11 cellular contexts compared by ENCODE assay signal in genomic region chr3:51668756-51669155, GRCh38. TPM values are rescaled to one million over a fixed set of nuclear protein-coding genes. Genes with fewer than 3 reads are reported as not detected.
DNase-seq lines count a peak whose midpoint lies in the region; ATAC-seq and TF ChIP-seq lines count a peak whose summit lies in the region.
"Had no signal": no experiment of that assay in that cellular context is flagged by ENCODE, and none has a peak within 500 bp of the region (broad histone marks: within the 10 kb centered on the region; RNA-seq: fewer than 3 reads in every experiment).

No MANE protein-coding gene starts in this region.

- H3K4me3 ChIP-seq in NB4 (ENCODE audit: low read depth, low read length): no peak overlapping the region
- H3K4me3 ChIP-seq: suprapubic skin had no signal

- H3K27me3 Mint-ChIP-seq in T-helper 2 cell treated with Interferon-gamma antibody and Interleukin-4, amounts not matched to agents 5 μg/mL and 100 μg/mL, for 36 hours (ENCODE audit: low read depth): no peaks in the 10 kb centered on the region
- H3K27me3 Mint-ChIP-seq in endothelial cell (ENCODE audit: unreplicated experiment) (peaks cover 23% of the 10 kb centered on the region), progenitor cell of endocrine pancreas (no peaks in the 10 kb centered on the region)

- H3K4me1 Mint-ChIP-seq in T-helper 2 cell treated with Interferon-gamma antibody and Interleukin-4, amounts not matched to agents 5 μg/mL and 100 μg/mL, for 36 hours (ENCODE audit: low read depth): peaks cover 40% of the 10 kb centered on the region
- H3K4me1 Mint-ChIP-seq in endothelial cell (ENCODE audit: unreplicated experiment): peaks cover 51% of the 10 kb centered on the region
- H3K4me1 Mint-ChIP-seq in progenitor cell of endocrine pancreas (ENCODE audit: low read depth): peaks cover 12% of the 10 kb centered on the region

- peaks cover 10% of the 10 kb centered on the region for H3K36me3 Mint-ChIP-seq in T-helper 2 cell treated with Interferon-gamma antibody and Interleukin-4, amounts not matched to agents 5 μg/mL and 100 μg/mL, for 36 hours (ENCODE audit: low read depth)
- H3K36me3 Mint-ChIP-seq in endothelial cell (ENCODE audit: low read depth, unreplicated experiment): peaks cover 9% of the 10 kb centered on the region
- peaks cover under 1% of the 10 kb centered on the region for H3K36me3 Mint-ChIP-seq in progenitor cell of endocrine pancreas (ENCODE audit: insufficient read depth)

- DNase-seq in T-helper 2 cell treated with Interferon-gamma antibody and Interleukin-4, amounts not matched to agents 5 μg/mL and 100 μg/mL, for 36 hours (ENCODE audit: low spot score): no peak
- DNase-seq in T-helper 2 cell: no peak
- peak; percentile 14 for DNase-seq in NB4 (ENCODE audit: low read depth)
- DNase-seq in endothelial cell (ENCODE audit: low spot score): no peak
- no peak for DNase-seq in progenitor cell of endocrine pancreas (ENCODE audit: low spot score, unreplicated experiment)
- DNase-seq in NCI-H1092 (lab: John Stamatoyannopoulos, UW): no peak

- H3K4me3 Mint-ChIP-seq in T-helper 2 cell treated with Interferon-gamma antibody and Interleukin-4, amounts not matched to agents 5 μg/mL and 100 μg/mL, for 36 hours: peak overlapping the region; percentile 76
- H3K4me3 Mint-ChIP-seq in endothelial cell (ENCODE audit: unreplicated experiment) (no peak overlapping the region), progenitor cell of endocrine pancreas (ENCODE audit: low read depth) (no peak overlapping the region)

- TF ChIP-seq CTCF in NB4 (IDR thresholded peaks at IDR 0.05; ENCODE audit: low read depth, low read length): no peak
- no peak for TF ChIP-seq CTCF in endothelial cell (IDR thresholded peaks at IDR 0.05; ENCODE audit: unreplicated experiment)
- TF ChIP-seq CTCF in progenitor cell of endocrine pancreas (IDR thresholded peaks at IDR 0.05; ENCODE audit: unreplicated experiment): no peak

- ATAC-seq in GM21723 (IDR thresholded peaks at IDR 0.05; ENCODE audit: unreplicated experiment) (no peak), GM21423 (IDR thresholded peaks at IDR 0.05; ENCODE audit: unreplicated experiment) (no peak)

- peak overlapping the region; percentile 82 for H3K27ac Mint-ChIP-seq in T-helper 2 cell treated with Interferon-gamma antibody and Interleukin-4, amounts not matched to agents 5 μg/mL and 100 μg/mL, for 36 hours
- H3K27ac Mint-ChIP-seq in endothelial cell (ENCODE audit: unreplicated experiment): peak overlapping the region; percentile 49
- peak overlapping the region; percentile 75 for H3K27ac Mint-ChIP-seq in progenitor cell of endocrine pancreas

- H3K9me3 Mint-ChIP-seq in T-helper 2 cell treated with Interferon-gamma antibody and Interleukin-4, amounts not matched to agents 5 μg/mL and 100 μg/mL, for 36 hours: no peaks in the 10 kb centered on the region
- no peaks in the 10 kb centered on the region for H3K9me3 Mint-ChIP-seq in endothelial cell (ENCODE audit: unreplicated experiment)
- no peaks in the 10 kb centered on the region for H3K9me3 Mint-ChIP-seq in progenitor cell of endocrine pancreas (ENCODE audit: low read depth)

- no peak for TF ChIP-seq POLR2A in NB4 (IDR thresholded peaks at IDR 0.05; ENCODE audit: extremely low read depth, insufficient read length)

RNA-seq across cellular contexts. Expression of gene TEX264, which starts 2.3 kb away (rescaled TPM):
- 23.8 TPM for total RNA-seq in endothelial cell (ENCODE audit: unreplicated experiment)
- total RNA-seq in progenitor cell of endocrine pancreas: 29.6 and 30.6 TPM in 2 replicates

RNA-seq across cellular contexts. Expression of gene GRM2, which starts 38.1 kb away (rescaled TPM):
- total RNA-seq in endothelial cell (ENCODE audit: unreplicated experiment) (0.97 TPM), progenitor cell of endocrine pancreas (0.19 and 0.82 TPM in 2 replicates)
- total RNA-seq: A172, osteoblast had no signal
